Comparison of ENCODE assay signal across 11 cellular contexts in genomic region chr18:23629444-23629946, GRCh38. TPM values are rescaled to one million over a fixed set of nuclear protein-coding genes. Genes with fewer than 3 reads are reported as not detected.
DNase-seq lines count a peak whose midpoint lies in the region; ATAC-seq and TF ChIP-seq lines count a peak whose summit lies in the region.
"Had no signal": no experiment of that assay in that cellular context is flagged by ENCODE, and none has a peak within 500 bp of the region (broad histone marks: within the 10 kb centered on the region; RNA-seq: fewer than 3 reads in every experiment).

No MANE protein-coding gene starts in this region.

- no peak for ATAC-seq in activated CD4-positive, alpha-beta T cell treated with anti-CD3 and anti-CD28 coated beads for 36 hours
- ATAC-seq in HG03064 (IDR thresholded peaks at IDR 0.05; ENCODE audit: low read depth, unreplicated experiment) (peak; percentile 87), GM21526 (IDR thresholded peaks at IDR 0.05; ENCODE audit: low FRiP score, unreplicated experiment) (no peak)

- no peaks in the 10 kb centered on the region for H3K36me3 Mint-ChIP-seq in activated CD4-positive, alpha-beta T cell treated with anti-CD3 and anti-CD28 coated beads, Interleukin-2, amount 10 ng/mL, durations not matched to agents 24 days and 14 days (ENCODE audit: low read depth)
- no peaks in the 10 kb centered on the region for H3K36me3 Mint-ChIP-seq in activated CD4-positive, alpha-beta T cell treated with anti-CD3 and anti-CD28 coated beads for 36 hours (ENCODE audit: low read depth)
- no peaks in the 10 kb centered on the region for H3K36me3 Mint-ChIP-seq in type B pancreatic cell
- H3K36me3 Mint-ChIP-seq: memory B cell had no signal

- POLR2A ChIA-PET in activated CD4-positive, alpha-beta T cell treated with anti-CD3 and anti-CD28 coated beads for 36 hours (lab: Charles Lee): interaction anchor here (0.7 kb wide), 1 partner anchor 209 kb away, joined by 3 read pairs; no protein-coding TSS in a partner anchor

- H3K9me3 Mint-ChIP-seq in activated CD4-positive, alpha-beta T cell treated with anti-CD3 and anti-CD28 coated beads, Interleukin-2, amount 10 ng/mL, durations not matched to agents 24 days and 14 days: no peaks in the 10 kb centered on the region
- H3K9me3 Mint-ChIP-seq in activated CD4-positive, alpha-beta T cell treated with anti-CD3 and anti-CD28 coated beads for 36 hours (ENCODE audit: low read depth): no peaks in the 10 kb centered on the region
- H3K9me3 Mint-ChIP-seq in type B pancreatic cell: no peaks in the 10 kb centered on the region
- H3K9me3 Mint-ChIP-seq: memory B cell had no signal

- peak; percentile 59 for DNase-seq in activated CD4-positive, alpha-beta T cell treated with anti-CD3 and anti-CD28 coated beads, Interleukin-2, amount 10 ng/mL, durations not matched to agents 24 days and 14 days
- DNase-seq in activated CD4-positive, alpha-beta T cell treated with anti-CD3 and anti-CD28 coated beads for 36 hours: no peak
- DNase-seq in NCI-H748 treated with DMSO at 0.1 percent for 48 hours (lab: John Stamatoyannopoulos, UW) (peak; percentile 80), type B pancreatic cell (ENCODE audit: extremely low spot score, unreplicated experiment) (no peak), erythroblast (lab: John Stamatoyannopoulos, UW) (no peak)
- DNase-seq in effector CD8-positive, alpha-beta T cell (lab: John Stamatoyannopoulos, UW): no peak
- DNase-seq: activated CD8-positive, alpha-beta memory T cell treated with anti-CD3 and anti-CD28 coated beads for 24 hours; dorsolateral prefrontal cortex had no signal

- peaks cover 12% of the 10 kb centered on the region for H3K27me3 Mint-ChIP-seq in activated CD4-positive, alpha-beta T cell treated with anti-CD3 and anti-CD28 coated beads, Interleukin-2, amount 10 ng/mL, durations not matched to agents 24 days and 14 days
- peaks cover 2% of the 10 kb centered on the region for H3K27me3 Mint-ChIP-seq in activated CD4-positive, alpha-beta T cell treated with anti-CD3 and anti-CD28 coated beads for 36 hours
- H3K27me3 Mint-ChIP-seq in type B pancreatic cell: no peaks in the 10 kb centered on the region

- CTCF ChIA-PET in activated CD4-positive, alpha-beta T cell treated with anti-CD3 and anti-CD28 coated beads for 36 hours (lab: Charles Lee): interaction anchor here (1.3 kb wide), 1 partner anchor 73 kb away, joined by 3 read pairs; no protein-coding TSS in a partner anchor

- H3K27ac Mint-ChIP-seq in activated CD4-positive, alpha-beta T cell treated with anti-CD3 and anti-CD28 coated beads, Interleukin-2, amount 10 ng/mL, durations not matched to agents 24 days and 14 days: no peak overlapping the region
- no peak overlapping the region for H3K27ac Mint-ChIP-seq in activated CD4-positive, alpha-beta T cell treated with anti-CD3 and anti-CD28 coated beads for 36 hours
- peak overlapping the region; percentile 74 for H3K27ac Mint-ChIP-seq in type B pancreatic cell
- H3K27ac Mint-ChIP-seq: memory B cell had no signal

- no peak for TF ChIP-seq CTCF in type B pancreatic cell (conservative IDR thresholded peaks at IDR 0.05)

- H3K4me1 Mint-ChIP-seq in activated CD4-positive, alpha-beta T cell treated with anti-CD3 and anti-CD28 coated beads, Interleukin-2, amount 10 ng/mL, durations not matched to agents 24 days and 14 days: peaks cover 10% of the 10 kb centered on the region
- peaks cover 9% of the 10 kb centered on the region for H3K4me1 Mint-ChIP-seq in activated CD4-positive, alpha-beta T cell treated with anti-CD3 and anti-CD28 coated beads for 36 hours
- no peaks in the 10 kb centered on the region for H3K4me1 Mint-ChIP-seq in type B pancreatic cell (ENCODE audit: unreplicated experiment)
- H3K4me1 Mint-ChIP-seq: memory B cell had no signal

- H3K4me3 Mint-ChIP-seq in activated CD4-positive, alpha-beta T cell treated with anti-CD3 and anti-CD28 coated beads, Interleukin-2, amount 10 ng/mL, durations not matched to agents 24 days and 14 days: no peak overlapping the region
- H3K4me3 Mint-ChIP-seq in activated CD4-positive, alpha-beta T cell treated with anti-CD3 and anti-CD28 coated beads for 36 hours: no peak overlapping the region
- H3K4me3 Mint-ChIP-seq in type B pancreatic cell: no peak overlapping the region
- H3K4me3 Mint-ChIP-seq: memory B cell had no signal

- intact Hi-C loops in activated CD4-positive, alpha-beta T cell treated with anti-CD3 and anti-CD28 coated beads, Interleukin-2, amount 10 ng/mL, durations not matched to agents 24 days and 14 days (cut with micrococcal nuclease): loop anchor here (5.0 to 10.0 kb wide), 2 partner anchors 33 to 75 kb away; partner anchors contain the start of gene ANKRD29
- intact Hi-C loops in activated CD4-positive, alpha-beta T cell treated with anti-CD3 and anti-CD28 coated beads for 36 hours (cut with DNase I, micrococcal nuclease): loop anchor here in 1 of 2 experiments (10.0 kb wide), 1 partner anchor 285 kb away; no protein-coding TSS in a partner anchor

- TF ChIP-seq POLR2A in erythroblast (IDR thresholded peaks at IDR 0.05; ENCODE audit: low read length): no peak

RNA-seq across cellular contexts. Expression of gene ANKRD29, which starts 33.2 kb away (rescaled TPM):
- not detected in 2 replicates for total RNA-seq in activated CD4-positive, alpha-beta T cell treated with anti-CD3 and anti-CD28 coated beads, Interleukin-2, amount 10 ng/mL, durations not matched to agents 24 days and 14 days
- total RNA-seq in activated CD4-positive, alpha-beta T cell treated with anti-CD3 and anti-CD28 coated beads for 36 hours: under 1 TPM; 0.21 TPM
- 2.4 and 3.5 TPM in 2 replicates for total RNA-seq in type B pancreatic cell (ENCODE audit: low replicate concordance)

RNA-seq across cellular contexts. Expression of gene NPC1, which starts 43.2 kb away (rescaled TPM):
- 26.3 and 29.9 TPM in 2 replicates for total RNA-seq in activated CD4-positive, alpha-beta T cell treated with anti-CD3 and anti-CD28 coated beads, Interleukin-2, amount 10 ng/mL, durations not matched to agents 24 days and 14 days
- 10 to 100 TPM; 21.6 to 29.2 TPM for total RNA-seq in activated CD4-positive, alpha-beta T cell treated with anti-CD3 and anti-CD28 coated beads for 36 hours
- 43.3 and 49.8 TPM in 2 replicates for total RNA-seq in type B pancreatic cell (ENCODE audit: low replicate concordance)

RNA-seq across cellular contexts. Expression of gene LAMA3, which starts 59.8 kb away (rescaled TPM):
- total RNA-seq in activated CD4-positive, alpha-beta T cell treated with anti-CD3 and anti-CD28 coated beads, Interleukin-2, amount 10 ng/mL, durations not matched to agents 24 days and 14 days: not detected in 2 replicates
- total RNA-seq in activated CD4-positive, alpha-beta T cell treated with anti-CD3 and anti-CD28 coated beads for 36 hours: under 1 TPM; 0.07 to 0.09 TPM
- total RNA-seq in type B pancreatic cell (ENCODE audit: low replicate concordance): 9.4 and 15.3 TPM in 2 replicates

Comparison
In these comparisons a context has a peak if more than half of its experiments do, and no peak if none do; other contexts are left out.
1. DNase-seq: peak in activated CD4-positive, alpha-beta T cell treated with anti-CD3 and anti-CD28 coated beads, Interleukin-2, amount 10 ng/mL, durations not matched to agents 24 days and 14 days (single experiment) and NCI-H748 treated with DMSO at 0.1 percent for 48 hours (single experiment); none in activated CD4-positive, alpha-beta T cell treated with anti-CD3 and anti-CD28 coated beads for 36 hours (single experiment), type B pancreatic cell (single experiment), effector CD8-positive, alpha-beta T cell (single experiment) and erythroblast (0 of 2).